20 cellular contexts compared by ENCODE assay signal in the genomic region with DNA sequence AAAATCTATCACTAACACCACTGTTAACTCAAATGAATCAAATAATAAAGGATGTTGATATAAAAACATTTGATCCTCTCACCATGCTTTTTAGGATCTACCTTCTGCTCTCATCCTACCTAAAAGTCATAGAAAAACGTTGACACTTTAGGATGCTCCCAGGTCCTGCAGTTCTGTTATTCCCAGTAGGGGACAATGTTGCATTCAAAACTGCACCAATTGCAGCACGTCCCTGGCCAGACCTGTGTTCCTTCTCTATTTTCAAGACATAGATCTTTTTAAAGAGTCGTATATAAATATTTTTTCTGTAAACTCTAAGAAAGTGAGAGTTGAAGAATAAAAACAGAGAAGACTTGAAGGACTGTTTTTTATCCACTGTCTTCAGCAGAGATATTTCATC. TPM values are rescaled to one million over a fixed set of nuclear protein-coding genes. Genes with fewer than 3 reads are reported as not detected.
DNase-seq lines count a peak whose midpoint lies in the region; ATAC-seq and TF ChIP-seq lines count a peak whose summit lies in the region.
"Had no signal": no experiment of that assay in that cellular context is flagged by ENCODE, and none has a peak within 500 bp of the region (broad histone marks: within the 10 kb centered on the region; RNA-seq: fewer than 3 reads in every experiment).

No MANE protein-coding gene starts in this region.

- no peak for DNase-seq in mammary epithelial cell
- DNase-seq in breast epithelium (ENCODE audit: low spot score in 2 of 2), result no peak
- peak; percentile 49 for DNase-seq in OCI-M1 (lab: John Stamatoyannopoulos, UW)
- DNase-seq in foreskin keratinocyte, result no peak
- DNase-seq in mesenteric fat pad (ENCODE audit: low spot score), result no peak
- DNase-seq in NCI-H1417 (lab: John Stamatoyannopoulos, UW), result no peak
- DNase-seq: activated CD8-positive, alpha-beta T cell treated with anti-CD3 and anti-CD28 coated beads for 36 hours; activated naive CD4-positive, alpha-beta T cell treated with anti-CD3 and anti-CD28 coated beads for 36 hours; DMS79 treated with DMSO at 0.1 percent for 48 hours; NCI-H1105 treated with DMSO at 0.1 percent for 48 hours; pancreas; stimulated activated CD4-positive, alpha-beta T cell treated with anti-CD3 and anti-CD28 coated beads, Interleukin-15, amount 100 ng/mL, for 24 hours; T-helper 9 cell; transverse colon had no signal

- no peaks in the 10 kb centered on the region for H3K4me1 ChIP-seq in mammary epithelial cell (ENCODE audit: insufficient read depth, low read length)
- no peaks in the 10 kb centered on the region for H3K4me1 ChIP-seq in breast epithelium
- peaks cover 8% of the 10 kb centered on the region for H3K4me1 ChIP-seq in foreskin keratinocyte
- H3K4me1 ChIP-seq: pancreas, transverse colon had no signal

- no peak overlapping the region for H3K27ac ChIP-seq in mammary epithelial cell (ENCODE audit: insufficient read depth, low read depth, low read length)
- H3K27ac ChIP-seq in breast epithelium, result no peak overlapping the region
- no peak overlapping the region for H3K27ac ChIP-seq in foreskin keratinocyte
- H3K27ac ChIP-seq: hepatocyte, pancreas, transverse colon had no signal

- TF ChIP-seq CTCF in mammary epithelial cell (conservative IDR thresholded peaks at IDR 0.05 in 1 of 2, IDR thresholded peaks at IDR 0.05 in 1 of 2; ENCODE audit: extremely low read depth in 1 of 2, insufficient read depth in 1 of 2, low read depth in 1 of 2, low read length in 2 of 2), result peak; percentile 19 to 32
- TF ChIP-seq CTCF in breast epithelium (IDR thresholded peaks at IDR 0.05), result no peak
- peak; percentile 59 for TF ChIP-seq CTCF in foreskin keratinocyte (conservative IDR thresholded peaks at IDR 0.05)

- dilution Hi-C loops in mammary epithelial cell (cut with HindIII; ENCODE audit: low sequenced_read_pairs), result no loop called here

- in situ Hi-C loops in mammary epithelial cell (cut with MboI; ENCODE audit: low sequenced_read_pairs in 2 of 2), result loop anchor here (10.0 kb wide), 1 partner anchor 59 kb away; a partner anchor contains a TSS

- H3K4me2 ChIP-seq in mammary epithelial cell (ENCODE audit: insufficient read depth, low read depth, low read length), result no peak overlapping the region
- H3K4me2 ChIP-seq: hepatocyte had no signal

- BruUV-seq in mammary epithelial cell (replicated peaks; lab: Mats Ljungman, UMichigan), result no TSS peak

- no peak overlapping the region for H2AFZ ChIP-seq in mammary epithelial cell (ENCODE audit: low read depth, low read length)
- H2AFZ ChIP-seq: hepatocyte had no signal

- H3K27me3 ChIP-seq in mammary epithelial cell (ENCODE audit: insufficient read depth, low read length) (no peaks in the 10 kb centered on the region), breast epithelium (peaks cover 0 to 4% of the 10 kb centered on the region in 2 donors), foreskin keratinocyte (no peaks in the 10 kb centered on the region)
- H3K27me3 ChIP-seq: hepatocyte, pancreas, transverse colon had no signal

- H3K9me3 ChIP-seq in mammary epithelial cell (replicated peaks; ENCODE audit: insufficient read depth, low read length) (no peaks in the 10 kb centered on the region), breast epithelium (no peaks in the 10 kb centered on the region)
- H3K9me3 ChIP-seq: pancreas, transverse colon had no signal

- intact Hi-C loops in mammary epithelial cell (cut with micrococcal nuclease), result no loop called here
- intact Hi-C loops in breast epithelium (cut with DNase I; ENCODE audit: low total_unique reads), result no loop called here

- no peak overlapping the region for H3K9ac ChIP-seq in mammary epithelial cell (ENCODE audit: insufficient read depth, low read length)

- H3K79me2 ChIP-seq in mammary epithelial cell (ENCODE audit: insufficient read depth, low read length), result no peaks in the 10 kb centered on the region
- H3K79me2 ChIP-seq: hepatocyte had no signal

- no peak overlapping the region for H3K4me3 ChIP-seq in mammary epithelial cell (replicated peaks in 1 of 3; ENCODE audit: insufficient read depth in 1 of 3, low read depth in 2 of 3, low read length in 3 of 3)
- no peak overlapping the region for H3K4me3 ChIP-seq in breast epithelium
- H3K4me3 ChIP-seq: hepatocyte, lung, pancreas, transverse colon had no signal

- no peaks in the 10 kb centered on the region for H4K20me1 ChIP-seq in mammary epithelial cell (ENCODE audit: insufficient read depth, low read length)

- H3K36me3 ChIP-seq in mammary epithelial cell (ENCODE audit: insufficient read depth, low read length) (no peaks in the 10 kb centered on the region), breast epithelium (no peaks in the 10 kb centered on the region)
- H3K36me3 ChIP-seq: pancreas, transverse colon had no signal

- ATAC-seq in foreskin keratinocyte, result no peak
- no peak for ATAC-seq in GM18498 (IDR thresholded peaks at IDR 0.05; ENCODE audit: unreplicated experiment)
- no peak for ATAC-seq in GM21576 (IDR thresholded peaks at IDR 0.05; ENCODE audit: unreplicated experiment)
- ATAC-seq: activated CD8-positive, alpha-beta T cell treated with anti-CD3 and anti-CD28 coated beads for 36 hours; pancreas had no signal

- TF ChIP-seq POLR2A in breast epithelium (IDR thresholded peaks at IDR 0.05), result no peak

- 37% methylated on average over 3 of the region's 3 CpGs for WGBS in mammary epithelial cell (ENCODE audit: low coverage, missing lambda C conversion rate)

- CTCF ChIA-PET in mammary epithelial cell (lab: Charles Lee; ENCODE audit: low non-redundant PET), result no interaction called here

RNA-seq across cellular contexts. Expression of a gene that starts 8.8 kb away (rescaled TPM):
- not detected for total RNA-seq in mammary epithelial cell
- polyA plus RNA-seq in mammary epithelial cell, result not detected
- polyA minus RNA-seq in mammary epithelial cell, result not detected
- total RNA-seq in breast epithelium, result under 1 TPM in 1 of 3 donors, not detected in 2; 0.96 TPM
- not detected in 2 replicates for total RNA-seq in foreskin keratinocyte
- 0.02 TPM in 1 of 2 replicates, not detected in the other for polyA plus RNA-seq in foreskin keratinocyte
- not detected for total RNA-seq in mesenteric fat pad
- total RNA-seq: activated CD8-positive, alpha-beta T cell treated with anti-CD3 and anti-CD28 coated beads for 36 hours; activated naive CD4-positive, alpha-beta T cell treated with anti-CD3 and anti-CD28 coated beads for 36 hours; HT1080; pancreas; RPMI7951; transverse colon had no signal
- polyA plus RNA-seq: hepatocyte, pancreas had no signal

RNA-seq across cellular contexts. Expression of a gene that starts 58.8 kb away (rescaled TPM):
- 1 to 10 TPM; 2.4 to 7.5 TPM for total RNA-seq in mammary epithelial cell
- polyA plus RNA-seq in mammary epithelial cell, result 17.7 TPM
- 31.9 TPM for polyA minus RNA-seq in mammary epithelial cell
- 100 to 1,000 TPM in 1 of 3 donors, 10 to 100 TPM in 2; 36.7 to 466 (median 42.0) TPM for total RNA-seq in breast epithelium
- total RNA-seq in foreskin keratinocyte, result 158 and 191 TPM in 2 replicates
- polyA plus RNA-seq in foreskin keratinocyte, result 233 and 246 TPM in 2 replicates
- 147 TPM for total RNA-seq in mesenteric fat pad
- total RNA-seq: activated CD8-positive, alpha-beta T cell treated with anti-CD3 and anti-CD28 coated beads for 36 hours; activated naive CD4-positive, alpha-beta T cell treated with anti-CD3 and anti-CD28 coated beads for 36 hours; HT1080; RPMI7951 had no signal

Comparison
In these comparisons a context has a peak if more than half of its experiments do, and no peak if none do; other contexts are left out.
1. CTCF ChIP-seq: peak in mammary epithelial cell (2 of 2) and foreskin keratinocyte (single experiment); none in breast epithelium (0 of 3).
2. RNA of a gene that starts 58.8 kb away (total RNA-seq): 158 to 191 TPM in foreskin keratinocyte, 147 TPM in mesenteric fat pad (single experiment) and 36.7 to 466 TPM in breast epithelium; 2.4 to 7.5 TPM in mammary epithelial cell; every median in the first group is over 4 times any median in the second.